ENCODE assay signal across 19 cellular contexts in genomic region chr18:44342167-44342566, GRCh38.
"Had no signal": no experiment of that assay in that cellular context is flagged by ENCODE, and none has a peak within 500 bp of the region (broad histone marks: within the 10 kb centered on the region; RNA-seq: fewer than 3 reads in every experiment).

No MANE protein-coding gene starts in this region.

- H3K27ac ChIP-seq: dorsolateral prefrontal cortex, skin epidermis, transverse colon, VCaP had no signal

- H3K27ac Mint-ChIP-seq: endodermal cell, nephron, progenitor cell of endocrine pancreas had no signal

- DNase-seq: activated CD4-positive, alpha-beta T cell treated with anti-CD3 and anti-CD28 coated beads for 1 hour; activated CD4-positive, alpha-beta T cell treated with anti-CD3 and anti-CD28 coated beads, Interleukin-2, amount 50 U/mL, for 4 hours; activated naive CD4-positive, alpha-beta T cell; activated T-cell treated with anti-CD3 and anti-CD28 coated beads for 4 hours; anterior cingulate cortex; dorsolateral prefrontal cortex; endodermal cell; glutamatergic neuron; kidney glomerular epithelial cell; occipital lobe; stimulated activated CD4-positive, alpha-beta T cell treated with anti-CD3 and anti-CD28 coated beads, Interleukin-15, amount 100 ng/mL, for 24 hours; stimulated activated CD4-positive, alpha-beta T cell treated with anti-CD3 and anti-CD28 coated beads, Interleukin-4, amount 100 ng/mL, for 1 hour; stimulated activated naive CD4-positive, alpha-beta T cell; substantia nigra; transverse colon had no signal

- H3K4me1 Mint-ChIP-seq: endodermal cell had no signal

- H3K27me3 ChIP-seq: dorsolateral prefrontal cortex, transverse colon had no signal

- H3K27me3 Mint-ChIP-seq: progenitor cell of endocrine pancreas had no signal

- H3K36me3 ChIP-seq: transverse colon had no signal

- H3K4me3 ChIP-seq: dorsolateral prefrontal cortex, skin epidermis, transverse colon had no signal

- H3K4me3 Mint-ChIP-seq: endodermal cell, nephron had no signal
